16 cellular contexts compared by ENCODE assay signal in the genomic region with DNA sequence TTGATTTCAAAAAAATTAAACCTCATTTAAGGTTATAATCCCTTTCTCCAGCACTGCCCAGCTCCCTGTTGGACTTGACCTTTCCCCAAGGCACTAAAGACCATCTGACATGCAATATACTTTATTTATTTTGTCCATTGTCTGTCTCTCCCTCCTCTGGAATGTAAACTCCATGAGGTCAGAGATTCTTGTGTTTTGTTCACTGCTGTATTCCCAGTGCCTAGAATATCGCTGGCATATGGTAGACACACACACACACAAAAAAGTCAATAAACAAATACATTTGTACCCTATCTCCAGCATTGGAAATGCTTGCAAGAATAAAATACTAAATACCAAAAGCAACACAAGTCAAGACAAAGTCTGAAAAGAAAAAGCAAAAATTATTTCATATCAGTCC.
"Had no signal": no experiment of that assay in that cellular context is flagged by ENCODE, and none has a peak within 500 bp of the region (broad histone marks: within the 10 kb centered on the region; RNA-seq: fewer than 3 reads in every experiment).

No MANE protein-coding gene starts in this region.

- H3K4me3 Mint-ChIP-seq: activated CD4-positive, alpha-beta T cell treated with anti-CD3 and anti-CD28 coated beads, Interleukin-2, amount 10 ng/mL, durations not matched to agents 24 days and 14 days; activated CD8-positive, alpha-beta T cell treated with anti-CD3 and anti-CD28 coated beads for 36 hours; activated T-helper 17 cell treated with anti-CD3 and anti-CD28 coated beads, Interleukin-2, amount 50 U/mL, for 72 hours; memory B cell; naive thymus-derived CD4-positive, alpha-beta T cell; neural progenitor cell had no signal

- H3K4me2 ChIP-seq: neural progenitor cell had no signal

- H3K4me1 ChIP-seq: colonic mucosa, heart right ventricle, neural progenitor cell had no signal

- H3K27me3 ChIP-seq: brain microvascular endothelial cell, colonic mucosa, heart right ventricle, neural progenitor cell, ovary had no signal

- DNase-seq: activated CD4-positive, alpha-beta T cell treated with anti-CD3 and anti-CD28 coated beads, Interleukin-2, amount 10 ng/mL, durations not matched to agents 24 days and 14 days; activated CD8-positive, alpha-beta T cell treated with anti-CD3 and anti-CD28 coated beads for 36 hours; activated naive CD4-positive, alpha-beta T cell treated with Interleukin-2 at 50 U/mL for 16 hours; activated T-cell treated with anti-CD3 and anti-CD28 coated beads, Interleukin-2, amount 50 U/mL, for 1 hour; anterior cingulate cortex; brain microvascular endothelial cell; central memory CD4-positive, alpha-beta T cell; colonic mucosa; heart right ventricle; naive thymus-derived CD4-positive, alpha-beta T cell; ovary; stimulated activated naive CD4-positive, alpha-beta T cell had no signal

- H3K4me1 Mint-ChIP-seq: activated CD4-positive, alpha-beta T cell treated with anti-CD3 and anti-CD28 coated beads, Interleukin-2, amount 10 ng/mL, durations not matched to agents 24 days and 14 days; activated T-helper 17 cell treated with anti-CD3 and anti-CD28 coated beads, Interleukin-2, amount 50 U/mL, for 72 hours; memory B cell; naive thymus-derived CD4-positive, alpha-beta T cell had no signal

- H2AFZ ChIP-seq: neural progenitor cell had no signal

- H3K4me3 ChIP-seq: colonic mucosa, heart right ventricle, neural progenitor cell, ovary had no signal

- H3K36me3 ChIP-seq: brain microvascular endothelial cell, colonic mucosa, heart right ventricle, neural progenitor cell, ovary had no signal

- H3K27ac ChIP-seq: colonic mucosa, heart right ventricle, neural progenitor cell, ovary had no signal

- H3K9me3 ChIP-seq: colonic mucosa, heart right ventricle, ovary had no signal

- H3K27ac Mint-ChIP-seq: activated CD4-positive, alpha-beta T cell treated with anti-CD3 and anti-CD28 coated beads, Interleukin-2, amount 10 ng/mL, durations not matched to agents 24 days and 14 days; activated CD8-positive, alpha-beta T cell treated with anti-CD3 and anti-CD28 coated beads for 36 hours; activated T-helper 17 cell treated with anti-CD3 and anti-CD28 coated beads, Interleukin-2, amount 50 U/mL, for 72 hours; memory B cell; naive thymus-derived CD4-positive, alpha-beta T cell; neural progenitor cell had no signal

- H3K9me3 Mint-ChIP-seq: activated CD4-positive, alpha-beta T cell treated with anti-CD3 and anti-CD28 coated beads, Interleukin-2, amount 10 ng/mL, durations not matched to agents 24 days and 14 days; activated CD8-positive, alpha-beta T cell treated with anti-CD3 and anti-CD28 coated beads for 36 hours; activated T-helper 17 cell treated with anti-CD3 and anti-CD28 coated beads, Interleukin-2, amount 50 U/mL, for 72 hours; memory B cell; naive thymus-derived CD4-positive, alpha-beta T cell; neural progenitor cell had no signal

- ATAC-seq: activated CD8-positive, alpha-beta T cell treated with anti-CD3 and anti-CD28 coated beads for 36 hours; activated T-helper 17 cell treated with anti-CD3 and anti-CD28 coated beads, Interleukin-2, amount 50 U/mL, for 72 hours; heart right ventricle; naive thymus-derived CD4-positive, alpha-beta T cell; sciatic nerve had no signal

- H3K36me3 Mint-ChIP-seq: memory B cell; naive thymus-derived CD4-positive, alpha-beta T cell; neural progenitor cell had no signal
